Comparison of ENCODE assay signal across 1 cellular context in the genomic region with DNA sequence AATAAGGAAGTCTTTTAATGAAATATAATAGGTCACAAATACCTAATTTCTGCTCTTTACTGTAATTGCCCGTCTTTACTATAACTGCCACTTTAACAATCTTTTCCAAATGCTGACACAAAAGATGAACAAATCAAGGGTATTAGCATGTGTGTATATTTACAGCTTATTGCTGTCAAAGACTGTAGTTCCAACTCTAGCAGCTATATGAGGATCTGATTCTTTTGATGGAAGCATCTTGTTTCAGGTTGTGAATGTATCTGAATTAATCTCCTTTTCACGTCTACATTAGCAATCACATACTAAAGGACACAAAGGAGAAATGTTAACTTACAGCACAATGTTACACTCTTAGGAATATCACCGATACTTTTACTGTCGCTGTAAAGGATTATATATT.
TF ChIP-seq lines count a peak whose summit lies in the region.

No MANE protein-coding gene starts in this region.

TF ChIP-seq in SK-N-SH treated with all-trans-retinoic acid at 6 μM for 48 hours, 23 proteins besides CTCF, POLR2A, EP300 and RAD21 (continued from another document):
- TF ChIP-seq ARNTL (CRISPR knock-in tag; IDR thresholded peaks at IDR 0.05; ENCODE audit: borderline replicate concordance, low read depth) = no peak
- TF ChIP-seq, protein P1, sequence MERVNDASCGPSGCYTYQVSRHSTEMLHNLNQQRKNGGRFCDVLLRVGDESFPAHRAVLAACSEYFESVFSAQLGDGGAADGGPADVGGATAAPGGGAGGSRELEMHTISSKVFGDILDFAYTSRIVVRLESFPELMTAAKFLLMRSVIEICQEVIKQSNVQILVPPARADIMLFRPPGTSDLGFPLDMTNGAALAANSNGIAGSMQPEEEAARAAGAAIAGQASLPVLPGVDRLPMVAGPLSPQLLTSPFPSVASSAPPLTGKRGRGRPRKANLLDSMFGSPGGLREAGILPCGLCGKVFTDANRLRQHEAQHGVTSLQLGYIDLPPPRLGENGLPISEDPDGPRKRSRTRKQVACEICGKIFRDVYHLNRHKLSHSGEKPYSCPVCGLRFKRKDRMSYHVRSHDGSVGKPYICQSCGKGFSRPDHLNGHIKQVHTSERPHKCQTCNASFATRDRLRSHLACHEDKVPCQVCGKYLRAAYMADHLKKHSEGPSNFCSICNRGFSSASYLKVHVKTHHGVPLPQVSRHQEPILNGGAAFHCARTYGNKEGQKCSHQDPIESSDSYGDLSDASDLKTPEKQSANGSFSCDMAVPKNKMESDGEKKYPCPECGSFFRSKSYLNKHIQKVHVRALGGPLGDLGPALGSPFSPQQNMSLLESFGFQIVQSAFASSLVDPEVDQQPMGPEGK (CRISPR knock-in tag; IDR thresholded peaks at IDR 0.05; ENCODE audit: borderline replicate concordance) = no peak
TF ChIP-seq in SK-N-SH treated with all-trans-retinoic acid at 6 μM for 48 hours: peak in this region for 0.
